In the genomic region with DNA sequence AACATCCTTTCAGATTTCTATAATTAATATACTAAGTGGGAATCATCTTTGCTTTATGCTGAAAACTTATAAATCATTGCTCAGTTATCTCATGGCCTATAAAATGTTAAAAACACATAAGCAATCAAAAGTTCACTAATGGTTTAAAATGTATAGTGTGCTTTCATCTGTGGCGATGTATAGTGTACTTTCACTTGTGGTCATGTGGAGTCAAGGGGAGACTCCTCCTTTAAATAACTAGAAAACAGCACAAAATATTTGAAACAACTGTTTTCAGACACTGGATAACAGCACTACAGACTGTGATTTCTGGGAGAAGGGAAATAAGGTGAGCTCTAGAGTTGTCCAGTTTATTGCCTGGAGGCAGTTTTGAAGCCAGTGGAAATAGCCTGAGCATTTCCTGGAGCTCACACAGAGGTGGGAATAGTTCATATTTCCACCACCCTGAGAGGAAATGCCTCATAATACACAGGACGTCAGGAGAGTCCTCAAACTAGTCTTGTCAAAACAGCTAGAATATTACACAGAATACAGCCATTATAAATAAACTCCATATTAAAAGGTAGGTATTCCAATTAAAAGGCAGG, we compare ENCODE assay signal across 21 cellular contexts.
DNase-seq lines count a peak whose midpoint lies in the region; ATAC-seq and TF ChIP-seq lines count a peak whose summit lies in the region.
"Had no signal": no experiment of that assay in that cellular context is flagged by ENCODE, and none has a peak within 500 bp of the region (broad histone marks: within the 10 kb centered on the region; RNA-seq: fewer than 3 reads in every experiment).

No MANE protein-coding gene starts in this region.

- peaks cover 10 to 20% of the 10 kb centered on the region in 2 experiments for H3K36me3 ChIP-seq in SK-N-SH (replicated peaks in 1 of 2; ENCODE audit: control insufficient read depth in 1 of 2, insufficient read depth in 2 of 2, low read length in 1 of 2)
- H3K36me3 ChIP-seq in adipocyte (ENCODE audit: control insufficient read depth, insufficient read depth, low read length, severe bottlenecking), result no peaks in the 10 kb centered on the region
- H3K36me3 ChIP-seq: HAP-1, SJSA1 had no signal

- intact Hi-C loops in head of caudate nucleus (cut with DNase I), result no loop called here

- H3K9ac ChIP-seq in SK-N-SH (no peak overlapping the region), adipocyte (ENCODE audit: low read length) (no peak overlapping the region)
- H3K9ac ChIP-seq: KMS-11 had no signal

- H3K79me2 ChIP-seq in SK-N-SH (ENCODE audit: insufficient read depth), result no peaks in the 10 kb centered on the region

- TF ChIP-seq EP300 in SK-N-SH (IDR thresholded peaks at IDR 0.05; ENCODE audit: borderline replicate concordance in 1 of 2, low read depth in 1 of 2, low read length in 1 of 2), result no peak

- no peaks in the 10 kb centered on the region for H3K9me3 ChIP-seq in SK-N-SH
- no peaks in the 10 kb centered on the region for H3K9me3 ChIP-seq in adipocyte (ENCODE audit: control insufficient read depth, low read length)
- H3K9me3 ChIP-seq: BE2C, HAP-1, SJSA1, upper lobe of left lung had no signal

- H3K4me3 ChIP-seq in SK-N-SH (ENCODE audit: low read depth in 2 of 2, low read length in 1 of 2) (no peak overlapping the region), adipocyte (ENCODE audit: low read length) (no peak overlapping the region)
- H3K4me3 ChIP-seq: coronary artery, HAP-1, PC-9, SJSA1, upper lobe of left lung had no signal

- 87% methylated on average over 2 of the region's 2 CpGs for WGBS in SK-N-SH (ENCODE audit: low lambda C conversion rate)

- ATAC-seq in SK-N-SH treated with all-trans-retinoic acid at 6 μM for 48 hours (no peak), HG03520 (IDR thresholded peaks at IDR 0.05; ENCODE audit: unreplicated experiment) (no peak)
- ATAC-seq: left ventricle myocardium superior had no signal

- H3K27ac ChIP-seq in SK-N-SH (ENCODE audit: low read depth in 2 of 2, low read length in 1 of 2), result no peak overlapping the region
- H3K27ac ChIP-seq: coronary artery, KMS-11, PC-9, SJSA1, upper lobe of left lung had no signal

- H3K4me1 ChIP-seq in SK-N-SH (ENCODE audit: control insufficient read depth in 1 of 2, insufficient read depth in 2 of 2, low read depth in 1 of 2, low read length in 1 of 2) (0 out of 4 replicates have a peak, but pooled peaks cover 0 to 4% of the 10 kb centered on the region in 2 experiments), adipocyte (ENCODE audit: control insufficient read depth, insufficient read depth, low read length) (no peaks in the 10 kb centered on the region)
- H3K4me1 ChIP-seq: BE2C, SJSA1, upper lobe of left lung had no signal

- H4K20me1 ChIP-seq in SK-N-SH (ENCODE audit: insufficient read depth), result no peaks in the 10 kb centered on the region

- CTCF ChIA-PET in SK-N-SH (lab: Yijun Ruan, JAX), result no interaction called here

- no peak overlapping the region for H3K4me2 ChIP-seq in SK-N-SH
- H3K4me2 ChIP-seq: KMS-11, PC-9 had no signal

- POLR2A ChIA-PET in SK-N-SH (lab: Yijun Ruan, JAX), result no interaction called here

- no peak for TF ChIP-seq CTCF in SK-N-SH (IDR thresholded peaks at IDR 0.05)

- 0 out of 2 replicates have a peak overlapping the region, but pooled peaks have one; percentile 16 for H2AFZ ChIP-seq in SK-N-SH (ENCODE audit: low read depth)
- H2AFZ ChIP-seq: PC-9 had no signal

- TF ChIP-seq RAD21 in SK-N-SH (IDR thresholded peaks at IDR 0.05; ENCODE audit: low read length), result no peak

- H3F3A ChIP-seq in SK-N-SH (replicated peaks; ENCODE audit: insufficient read depth), result no peaks in the 10 kb centered on the region

- H3K9me2 ChIP-seq in SK-N-SH, result no peaks in the 10 kb centered on the region

- no peaks in the 10 kb centered on the region for H3K27me3 ChIP-seq in SK-N-SH (ENCODE audit: insufficient read depth)
- no peaks in the 10 kb centered on the region for H3K27me3 ChIP-seq in adipocyte (replicated peaks; ENCODE audit: control insufficient read depth, insufficient read depth, low read length)
- H3K27me3 ChIP-seq: BE2C, SJSA1, upper lobe of left lung had no signal

- DNase-seq in SK-N-SH (no peak), adipocyte (ENCODE audit: low read depth) (peak; percentile 7), dermis microvascular lymphatic vessel endothelial cell (ENCODE audit: low read depth in 2 of 2) (peak; percentile 58 to 86), smooth muscle cell of the brain vasculature (ENCODE audit: low read depth, low spot score) (peak; percentile 39), head of caudate nucleus (no peak)
- no peak for DNase-seq in central memory CD4-positive, alpha-beta T cell
- DNase-seq: activated CD4-positive, alpha-beta T cell treated with anti-CD3 and anti-CD28 coated beads for 4 hours; aorta; BE2C; left ventricle myocardium superior; NCI-H1694 treated with DMSO at 0.1 percent for 48 hours; NCI-H2171 treated with DMSO at 0.1 percent for 48 hours; PC-9; posterior cingulate gyrus; upper lobe of left lung had no signal

TF ChIP-seq in SK-N-SH, 30 proteins besides CTCF, POLR2A, EP300 and RAD21:
- TF ChIP-seq, protein P1, sequence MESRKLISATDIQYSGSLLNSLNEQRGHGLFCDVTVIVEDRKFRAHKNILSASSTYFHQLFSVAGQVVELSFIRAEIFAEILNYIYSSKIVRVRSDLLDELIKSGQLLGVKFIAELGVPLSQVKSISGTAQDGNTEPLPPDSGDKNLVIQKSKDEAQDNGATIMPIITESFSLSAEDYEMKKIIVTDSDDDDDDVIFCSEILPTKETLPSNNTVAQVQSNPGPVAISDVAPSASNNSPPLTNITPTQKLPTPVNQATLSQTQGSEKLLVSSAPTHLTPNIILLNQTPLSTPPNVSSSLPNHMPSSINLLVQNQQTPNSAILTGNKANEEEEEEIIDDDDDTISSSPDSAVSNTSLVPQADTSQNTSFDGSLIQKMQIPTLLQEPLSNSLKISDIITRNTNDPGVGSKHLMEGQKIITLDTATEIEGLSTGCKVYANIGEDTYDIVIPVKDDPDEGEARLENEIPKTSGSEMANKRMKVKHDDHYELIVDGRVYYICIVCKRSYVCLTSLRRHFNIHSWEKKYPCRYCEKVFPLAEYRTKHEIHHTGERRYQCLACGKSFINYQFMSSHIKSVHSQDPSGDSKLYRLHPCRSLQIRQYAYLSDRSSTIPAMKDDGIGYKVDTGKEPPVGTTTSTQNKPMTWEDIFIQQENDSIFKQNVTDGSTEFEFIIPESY (IDR thresholded peaks at IDR 0.05; ENCODE audit: borderline replicate concordance, low read depth), result no peak
- no peak for TF ChIP-seq GABPA (IDR thresholded peaks at IDR 0.05; ENCODE audit: low read depth)
- TF ChIP-seq, protein P2, sequence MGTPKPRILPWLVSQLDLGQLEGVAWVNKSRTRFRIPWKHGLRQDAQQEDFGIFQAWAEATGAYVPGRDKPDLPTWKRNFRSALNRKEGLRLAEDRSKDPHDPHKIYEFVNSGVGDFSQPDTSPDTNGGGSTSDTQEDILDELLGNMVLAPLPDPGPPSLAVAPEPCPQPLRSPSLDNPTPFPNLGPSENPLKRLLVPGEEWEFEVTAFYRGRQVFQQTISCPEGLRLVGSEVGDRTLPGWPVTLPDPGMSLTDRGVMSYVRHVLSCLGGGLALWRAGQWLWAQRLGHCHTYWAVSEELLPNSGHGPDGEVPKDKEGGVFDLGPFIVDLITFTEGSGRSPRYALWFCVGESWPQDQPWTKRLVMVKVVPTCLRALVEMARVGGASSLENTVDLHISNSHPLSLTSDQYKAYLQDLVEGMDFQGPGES (IDR thresholded peaks at IDR 0.05; ENCODE audit: low read depth, low read length), result no peak
- TF ChIP-seq NFIC (IDR thresholded peaks at IDR 0.05; ENCODE audit: borderline replicate concordance), result no peak
- TF ChIP-seq CHD2 (IDR thresholded peaks at IDR 0.05; ENCODE audit: low read length, partially characterized antibody), result no peak
- no peak for TF ChIP-seq RXRA (IDR thresholded peaks at IDR 0.05; ENCODE audit: borderline replicate concordance, low read depth)
- no peak for TF ChIP-seq FOXM1 (IDR thresholded peaks at IDR 0.05; ENCODE audit: low read depth)
- TF ChIP-seq FOXJ3 (CRISPR knock-in tag; IDR thresholded peaks at IDR 0.05), result no peak
- no peak for TF ChIP-seq EZH2phosphoT487 (IDR thresholded peaks at IDR 0.05; ENCODE audit: borderline replicate concordance, low read depth)

TF ChIP-seq in SK-N-SH treated with all-trans-retinoic acid at 6 μM for 48 hours, 23 proteins besides CTCF, POLR2A, EP300 and RAD21 (continues in another document):
- no peak for TF ChIP-seq ARNTL (CRISPR knock-in tag; IDR thresholded peaks at IDR 0.05; ENCODE audit: borderline replicate concordance, low read depth)
- TF ChIP-seq ISL1 (CRISPR knock-in tag; IDR thresholded peaks at IDR 0.05), result no peak
- TF ChIP-seq ZC3H10 (CRISPR knock-in tag; IDR thresholded peaks at IDR 0.05), result no peak
- TF ChIP-seq ZFP3 (CRISPR knock-in tag; IDR thresholded peaks at IDR 0.05), result no peak
- no peak for TF ChIP-seq GLIS3 (CRISPR knock-in tag; IDR thresholded peaks at IDR 0.05)
- TF ChIP-seq CSDC2 (CRISPR knock-in tag; IDR thresholded peaks at IDR 0.05), result no peak
- no peak for TF ChIP-seq ZFP30 (CRISPR knock-in tag; IDR thresholded peaks at IDR 0.05)
- no peak for TF ChIP-seq OSR1 (CRISPR knock-in tag; IDR thresholded peaks at IDR 0.05)
- no peak for TF ChIP-seq ZNF70 (CRISPR knock-in tag; IDR thresholded peaks at IDR 0.05)
- TF ChIP-seq, protein P3, sequence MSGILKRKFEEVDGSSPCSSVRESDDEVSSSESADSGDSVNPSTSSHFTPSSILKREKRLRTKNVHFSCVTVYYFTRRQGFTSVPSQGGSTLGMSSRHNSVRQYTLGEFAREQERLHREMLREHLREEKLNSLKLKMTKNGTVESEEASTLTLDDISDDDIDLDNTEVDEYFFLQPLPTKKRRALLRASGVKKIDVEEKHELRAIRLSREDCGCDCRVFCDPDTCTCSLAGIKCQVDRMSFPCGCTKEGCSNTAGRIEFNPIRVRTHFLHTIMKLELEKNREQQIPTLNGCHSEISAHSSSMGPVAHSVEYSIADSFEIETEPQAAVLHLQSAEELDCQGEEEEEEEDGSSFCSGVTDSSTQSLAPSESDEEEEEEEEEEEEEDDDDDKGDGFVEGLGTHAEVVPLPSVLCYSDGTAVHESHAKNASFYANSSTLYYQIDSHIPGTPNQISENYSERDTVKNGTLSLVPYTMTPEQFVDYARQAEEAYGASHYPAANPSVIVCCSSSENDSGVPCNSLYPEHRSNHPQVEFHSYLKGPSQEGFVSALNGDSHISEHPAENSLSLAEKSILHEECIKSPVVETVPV (CRISPR knock-in tag; IDR thresholded peaks at IDR 0.05), result no peak
- TF ChIP-seq ZNF565 (CRISPR knock-in tag; conservative IDR thresholded peaks at IDR 0.05; ENCODE audit: low read depth), result no peak
- TF ChIP-seq ESRRG (CRISPR knock-in tag; IDR thresholded peaks at IDR 0.05), result no peak
- TF ChIP-seq SNAI2 (CRISPR knock-in tag; IDR thresholded peaks at IDR 0.05), result no peak
- no peak for TF ChIP-seq TCF4 (CRISPR knock-in tag; IDR thresholded peaks at IDR 0.05; ENCODE audit: borderline replicate concordance)
- TF ChIP-seq TOX (CRISPR knock-in tag; IDR thresholded peaks at IDR 0.05; ENCODE audit: borderline replicate concordance), result no peak
- no peak for TF ChIP-seq ZNF8 (CRISPR knock-in tag; IDR thresholded peaks at IDR 0.05)

Comparison
In these comparisons a context has a peak if more than half of its experiments do, and no peak if none do; other contexts are left out.
1. DNase-seq: peak in adipocyte (single experiment), dermis microvascular lymphatic vessel endothelial cell (2 of 2) and smooth muscle cell of the brain vasculature (single experiment); none in SK-N-SH (single experiment), central memory CD4-positive, alpha-beta T cell (single experiment) and head of caudate nucleus (0 of 42).